In the genomic region with DNA sequence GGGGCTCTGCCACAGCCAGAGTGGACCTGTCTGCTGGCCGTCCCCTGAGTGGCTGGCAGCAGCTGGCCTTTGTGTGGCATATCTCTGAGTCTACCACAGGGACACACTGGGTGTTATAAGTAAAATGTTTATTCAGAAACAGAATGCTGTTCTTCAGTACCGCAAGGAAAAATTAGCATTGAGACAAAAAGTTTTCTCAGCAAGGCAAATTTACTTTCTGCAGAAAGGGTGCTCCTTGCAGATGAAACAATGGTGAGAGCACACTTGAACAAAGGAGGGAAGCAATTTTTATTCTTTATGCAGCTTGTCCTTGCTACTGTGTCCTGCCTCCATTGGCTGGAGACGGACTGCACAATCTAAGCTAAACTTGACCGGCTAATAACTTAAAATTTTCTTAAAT, we compare ENCODE assay signal across 2 cellular contexts.
A peak's percentile ranks its signal among the peaks of the same experiment; 100 is the strongest.
TF ChIP-seq lines count a peak whose summit lies in the region.

No MANE protein-coding gene starts in this region.

TF ChIP-seq in HCT116, 20 proteins besides CTCF, POLR2A, EP300 and RAD21:
- peak; percentile 95 for TF ChIP-seq CBX3 (IDR thresholded peaks at IDR 0.05; ENCODE audit: low read depth)
- TF ChIP-seq, protein P1, sequence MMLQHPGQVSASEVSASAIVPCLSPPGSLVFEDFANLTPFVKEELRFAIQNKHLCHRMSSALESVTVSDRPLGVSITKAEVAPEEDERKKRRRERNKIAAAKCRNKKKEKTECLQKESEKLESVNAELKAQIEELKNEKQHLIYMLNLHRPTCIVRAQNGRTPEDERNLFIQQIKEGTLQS (IDR thresholded peaks at IDR 0.05): no peak
- TF ChIP-seq ZNF274 (IDR thresholded peaks at IDR 0.05; ENCODE audit: low read depth, low read length): no peak
- no peak for TF ChIP-seq JUND (IDR thresholded peaks at IDR 0.05)
- no peak for TF ChIP-seq SRF (IDR thresholded peaks at IDR 0.05; ENCODE audit: low read depth)
- TF ChIP-seq FOSL1 (IDR thresholded peaks at IDR 0.05; ENCODE audit: low read depth): no peak
- no peak for TF ChIP-seq YY1 (IDR thresholded peaks at IDR 0.05; ENCODE audit: extremely low read depth, insufficient replicate concordance, low read depth, low read length)
- no peak for TF ChIP-seq EGR1 (IDR thresholded peaks at IDR 0.05; ENCODE audit: low read depth)

TF ChIP-seq in GM12878, 131 proteins besides CTCF, POLR2A, EP300 and RAD21:
- peak; percentile 95 for TF ChIP-seq CBX5 (IDR thresholded peaks at IDR 0.05; ENCODE audit: low read depth)
- no peak for TF ChIP-seq ZNF274 (IDR thresholded peaks at IDR 0.05; ENCODE audit: insufficient read depth, insufficient read length)
- no peak for TF ChIP-seq RELA (IDR thresholded peaks at IDR 0.05; ENCODE audit: borderline replicate concordance, partially characterized antibody)
- no peak for TF ChIP-seq PBX3 (IDR thresholded peaks at IDR 0.05; ENCODE audit: insufficient replicate concordance, low read depth, low read length)
- TF ChIP-seq MTA2 (IDR thresholded peaks at IDR 0.05; ENCODE audit: low read depth): no peak
- no peak for TF ChIP-seq CEBPZ (IDR thresholded peaks at IDR 0.05; ENCODE audit: low read depth, low read length)
TF ChIP-seq in GM12878: peak in this region for 1.
